Comparison of ENCODE assay signal across 8 cellular contexts in genomic region chr12:69154585-69155363, GRCh38.
DNase-seq lines count a peak whose midpoint lies in the region; ATAC-seq, FAIRE-seq and TF ChIP-seq lines count a peak whose summit lies in the region.
"Had no signal": no experiment of that assay in that cellular context is flagged by ENCODE, and none has a peak within 500 bp of the region (broad histone marks: within the 10 kb centered on the region; RNA-seq: fewer than 3 reads in every experiment).

No MANE protein-coding gene starts in this region.

- no peaks in the 10 kb centered on the region for H3K79me2 ChIP-seq in H1 (ENCODE audit: control insufficient read depth in 1 of 2, insufficient read depth in 2 of 2, low read length in 2 of 2)

- no peak overlapping the region for H2BK12ac ChIP-seq in H1 (ENCODE audit: low read depth, low read length)

- H3K9me3 ChIP-seq in H1 (ENCODE audit: insufficient read depth in 2 of 2, low read depth in 1 of 2, low read length in 1 of 2) = no peaks in the 10 kb centered on the region

- no peak overlapping the region for H3K23ac ChIP-seq in H1 (ENCODE audit: insufficient read length)

- peak overlapping the region; percentile 59 for H2AFZ ChIP-seq in H1 (ENCODE audit: low read length)

- no peak overlapping the region for H3K56ac ChIP-seq in H1 (replicated peaks; ENCODE audit: insufficient read length, low read depth, low read length)

- H3K14ac ChIP-seq in H1 (ENCODE audit: insufficient read length) = no peak overlapping the region

- H4K91ac ChIP-seq in H1 (replicated peaks; ENCODE audit: insufficient read length, low read length) = no peak overlapping the region

- no peak overlapping the region for H3K9ac ChIP-seq in H1 (replicated peaks in 1 of 4; ENCODE audit: extremely low read depth in 1 of 4, low read depth in 3 of 4, low read length in 3 of 4)

- no peak overlapping the region for H2BK15ac ChIP-seq in H1 (ENCODE audit: low read length)

- no peaks in the 10 kb centered on the region for H3K36me3 ChIP-seq in H1 (ENCODE audit: control insufficient read depth in 2 of 4, insufficient read depth in 4 of 4, low read length in 3 of 4)

- peak; percentile 89 for TF ChIP-seq RAD21 in H1 (IDR thresholded peaks at IDR 0.05 in 1 of 2, conservative IDR thresholded peaks at IDR 0.05 in 1 of 2; ENCODE audit: low read depth in 2 of 2, low read length in 2 of 2)

- no peaks in the 10 kb centered on the region for H4K20me1 ChIP-seq in H1 (replicated peaks in 1 of 2; ENCODE audit: control insufficient read depth in 1 of 2, insufficient read depth in 2 of 2, low read length in 2 of 2)

- FAIRE-seq in H1 (lab: Jason Lieb, UNC) = no peak

- H3K18ac ChIP-seq in H1 (ENCODE audit: extremely low read depth, low read length) = no peak overlapping the region

- peak; percentile 50 for ATAC-seq in HG03571 (IDR thresholded peaks at IDR 0.05; ENCODE audit: unreplicated experiment)

- DNase-seq in GM13976 (ENCODE audit: low spot score) (peak; percentile 66), H1 (ENCODE audit: low read depth in 1 of 2, low spot score in 2 of 2) (peak; percentile 29 to 81), mucosa of gallbladder (ENCODE audit: low spot score) (peak; percentile 69)
- DNase-seq in NK-92 treated with Interleukin-12 subunit alpha and Interleukin-12 subunit beta, amount 100 ng/mL, for 24 hours (lab: John Stamatoyannopoulos, UW) = peak; percentile 29
- DNase-seq in activated CD8-positive, alpha-beta memory T cell treated with anti-CD3 and anti-CD28 coated beads for 1 hour (ENCODE audit: extremely low read depth in 1 of 2, low read depth in 1 of 2) = peak; percentile 44 to 62
- peak; percentile 53 to 65 for DNase-seq in stimulated activated CD8-positive, alpha-beta memory T cell treated with anti-CD3 and anti-CD28 coated beads, Interleukin-7, amount 100 ng/mL, for 4 hours (ENCODE audit: low read depth in 2 of 2)

- H3K23me2 ChIP-seq in H1 (ENCODE audit: low read depth, low read length) = no peaks in the 10 kb centered on the region

- H3K27ac ChIP-seq in H1 (ENCODE audit: low read depth, low read length) = no peak overlapping the region
- H3K27ac ChIP-seq: skin epidermis had no signal

- H2BK20ac ChIP-seq in H1 (ENCODE audit: low read length) = no peak overlapping the region

- no peak overlapping the region for H2BK120ac ChIP-seq in H1 (replicated peaks; ENCODE audit: low read depth, low read length)

- in situ Hi-C loops in GM13976 (cut with MboI; ENCODE audit: low sequenced_read_pairs, unreplicated experiment) = loop anchor here (10.0 kb wide), 1 partner anchor 100 kb away; no protein-coding TSS in a partner anchor

- no peak overlapping the region for H2BK5ac ChIP-seq in H1 (ENCODE audit: low read depth, low read length)

- POLR2A ChIA-PET in H1 (lab: Charles Lee; ENCODE audit: partially characterized antibody) = interaction anchor here (0.7 to 1.9 kb wide), 5 partner anchors 85 to 535 kb away, joined by 3 to 5 read pairs (median 4); partner anchors contain the start of gene CPSF6

- no peaks in the 10 kb centered on the region for H3K79me1 ChIP-seq in H1 (ENCODE audit: low read depth, low read length)

- TF ChIP-seq POLR2A in H1 (IDR thresholded peaks at IDR 0.05; ENCODE audit: control extremely low read depth in 1 of 2, low read depth in 2 of 2, low read length in 2 of 2) = no peak

- CTCF ChIA-PET in H1 (lab: Charles Lee; ENCODE audit: partially characterized antibody) = interaction anchor here (0.5 to 7.0 kb wide), 27 partner anchors 8 to 986 kb away, joined by 3 to 90 read pairs (median 4); no protein-coding TSS in a partner anchor

- no peak overlapping the region for H3K4me3 ChIP-seq in H1 (ENCODE audit: extremely low read depth in 1 of 4, insufficient read depth in 2 of 4, low read depth in 3 of 4, low read length in 4 of 4)
- H3K4me3 ChIP-seq: skin epidermis had no signal

- H4K8ac ChIP-seq in H1 (ENCODE audit: extremely low read depth, insufficient read depth, low read length) = no peak overlapping the region

- 27% methylated on average over 7 of the region's 7 CpGs; no CpG with 5 or more reads in 1 of the 2 experiments for WGBS in H1 (ENCODE audit: extremely low coverage in 1 of 2, insufficient coverage in 1 of 2, insufficient read length in 1 of 2, insufficient replicate concordance in 2 of 2, low coverage in 1 of 2, low lambda C conversion rate in 2 of 2, missing lambda C conversion rate in 1 of 2), 2 experiments

- no peak for TF ChIP-seq EP300 in H1 (IDR thresholded peaks at IDR 0.05; ENCODE audit: borderline replicate concordance in 1 of 2, low read depth in 2 of 2, low read length in 2 of 2)

- H3K4me1 ChIP-seq in H1 (replicated peaks in 1 of 4; ENCODE audit: control insufficient read depth in 3 of 4, insufficient read depth in 4 of 4, low read length in 3 of 4) = peaks cover 0 to 2% (median under 1%) of the 10 kb centered on the region in 4 experiments; a peak in 1 of 7 replicates

- no peak overlapping the region for H4K5ac ChIP-seq in H1 (ENCODE audit: insufficient read length, low read depth, low read length)

- H3K27me3 ChIP-seq in H1 (replicated peaks in 1 of 4; ENCODE audit: control insufficient read depth in 3 of 4, extremely low read depth in 1 of 4, insufficient read depth in 3 of 4, low read length in 3 of 4) = no peaks in the 10 kb centered on the region

- H2AK5ac ChIP-seq in H1 (ENCODE audit: low read depth, low read length) = no peak overlapping the region

- TF ChIP-seq CTCF in GM13976 (IDR thresholded peaks at IDR 0.05; ENCODE audit: borderline replicate concordance, control extremely low read depth, extremely low read depth, insufficient read depth, missing control alignments) (peak; percentile 82), H1 (IDR thresholded peaks at IDR 0.05; ENCODE audit: control extremely low read depth in 1 of 3, insufficient read depth in 1 of 3, low read depth in 1 of 3, low read length in 3 of 3) (peak; percentile 77 to 92 (median 79))

- H3K4ac ChIP-seq in H1 (replicated peaks; ENCODE audit: insufficient read length, low read depth, low read length) = no peak overlapping the region

- no peak overlapping the region for H3K4me2 ChIP-seq in H1 (ENCODE audit: insufficient read depth in 1 of 2, low read depth in 2 of 2, low read length in 2 of 2)

TF ChIP-seq in H1, 55 proteins besides CTCF, POLR2A, EP300 and RAD21 (continues in another document):
- TF ChIP-seq ASH2L (IDR thresholded peaks at IDR 0.05; ENCODE audit: low read length) (no peak), HDAC6 (IDR thresholded peaks at IDR 0.05; ENCODE audit: low read depth, low read length) (no peak), BACH1 (IDR thresholded peaks at IDR 0.05; ENCODE audit: low read length) (no peak), TAF1 (IDR thresholded peaks at IDR 0.05; ENCODE audit: low read depth, low read length) (no peak), TCF12 (IDR thresholded peaks at IDR 0.05; ENCODE audit: low read depth, low read length) (no peak), SRF (IDR thresholded peaks at IDR 0.05; ENCODE audit: low read depth, low read length) (no peak), E2F6 (IDR thresholded peaks at IDR 0.05) (peak; percentile 60; the same call in 1 of the 2 replicates), CEBPB (IDR thresholded peaks at IDR 0.05; ENCODE audit: low read depth, low read length) (no peak), KDM4A (IDR thresholded peaks at IDR 0.05; ENCODE audit: low read depth, low read length, severe bottlenecking) (no peak), SP1 (IDR thresholded peaks at IDR 0.05; ENCODE audit: low read depth, low read length) (no peak), CBX8 (IDR thresholded peaks at IDR 0.05; ENCODE audit: borderline replicate concordance, low read depth, low read length) (no peak), ZNF274 (IDR thresholded peaks at IDR 0.05; ENCODE audit: borderline replicate concordance, extremely low read depth, low read length) (no peak), ATF2 (IDR thresholded peaks at IDR 0.05; ENCODE audit: low read length) (no peak), USF2 (IDR thresholded peaks at IDR 0.05; ENCODE audit: low read length) (peak; percentile 72), YY1 (IDR thresholded peaks at IDR 0.05; ENCODE audit: low read depth, low read length) (peak; percentile 26; the same call in 1 of the 2 replicates), HDAC2 (IDR thresholded peaks at IDR 0.05; ENCODE audit: borderline replicate concordance in 1 of 2, low read depth in 2 of 2, low read length in 2 of 2) (no peak), SIN3A (conservative IDR thresholded peaks at IDR 0.05 in 1 of 2, IDR thresholded peaks at IDR 0.05 in 1 of 2; ENCODE audit: low read depth in 1 of 2, low read length in 2 of 2) (no peak), MAX (IDR thresholded peaks at IDR 0.05) (peak; percentile 65), JUN (IDR thresholded peaks at IDR 0.05; ENCODE audit: low read depth, low read length) (no peak), NANOG (IDR thresholded peaks at IDR 0.05; ENCODE audit: insufficient read depth, low read depth, low read length, poor library complexity, severe bottlenecking) (no peak)
